1 cellular context compared by ENCODE assay signal in the genomic region with DNA sequence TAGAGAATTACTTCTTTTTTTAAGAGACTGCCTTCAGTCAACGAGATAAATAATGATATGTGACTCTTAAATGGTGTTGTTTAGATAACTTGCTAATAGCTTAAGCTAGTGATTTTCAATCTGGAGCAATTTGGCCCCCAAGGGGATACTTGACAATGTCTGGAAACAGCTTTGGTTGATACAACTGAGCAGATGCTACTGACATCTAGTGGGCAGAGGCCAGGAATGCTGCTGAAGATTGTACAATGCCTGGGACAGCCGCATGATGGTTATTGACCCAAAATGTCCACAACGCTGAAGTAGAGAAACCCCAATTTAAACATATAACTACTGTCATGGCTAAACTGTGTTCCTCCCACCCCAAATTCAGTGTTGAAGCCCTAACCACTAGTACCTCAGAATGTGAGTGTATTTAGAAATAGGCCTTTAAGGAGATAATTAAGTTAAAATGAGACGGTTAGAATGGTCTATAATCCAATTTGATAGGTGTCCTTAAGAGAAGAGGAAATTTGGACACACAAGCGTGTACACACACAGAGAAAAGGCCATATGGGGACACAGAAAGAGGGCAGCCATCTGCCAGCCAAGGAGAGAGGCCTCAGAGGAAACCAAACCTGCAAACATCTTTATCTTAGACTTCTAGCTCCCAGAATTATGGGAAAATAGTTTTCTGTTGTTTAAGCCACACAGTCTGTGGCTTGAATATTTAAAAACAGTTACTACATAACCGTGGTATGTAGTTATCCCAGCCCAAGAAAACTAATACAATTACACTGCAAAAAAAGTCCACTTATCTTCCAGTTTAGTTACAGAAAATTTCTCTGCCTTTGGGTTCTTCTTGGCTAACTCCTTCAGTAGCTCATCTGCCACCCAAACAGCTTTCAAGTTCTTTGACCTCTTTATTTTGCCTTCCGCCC.
TF ChIP-seq lines count a peak whose summit lies in the region.

No MANE protein-coding gene starts in this region.

TF ChIP-seq in HEK293, 187 proteins besides CTCF, POLR2A, EP300 and RAD21 (continued from another document):
- TF ChIP-seq, protein P1, sequence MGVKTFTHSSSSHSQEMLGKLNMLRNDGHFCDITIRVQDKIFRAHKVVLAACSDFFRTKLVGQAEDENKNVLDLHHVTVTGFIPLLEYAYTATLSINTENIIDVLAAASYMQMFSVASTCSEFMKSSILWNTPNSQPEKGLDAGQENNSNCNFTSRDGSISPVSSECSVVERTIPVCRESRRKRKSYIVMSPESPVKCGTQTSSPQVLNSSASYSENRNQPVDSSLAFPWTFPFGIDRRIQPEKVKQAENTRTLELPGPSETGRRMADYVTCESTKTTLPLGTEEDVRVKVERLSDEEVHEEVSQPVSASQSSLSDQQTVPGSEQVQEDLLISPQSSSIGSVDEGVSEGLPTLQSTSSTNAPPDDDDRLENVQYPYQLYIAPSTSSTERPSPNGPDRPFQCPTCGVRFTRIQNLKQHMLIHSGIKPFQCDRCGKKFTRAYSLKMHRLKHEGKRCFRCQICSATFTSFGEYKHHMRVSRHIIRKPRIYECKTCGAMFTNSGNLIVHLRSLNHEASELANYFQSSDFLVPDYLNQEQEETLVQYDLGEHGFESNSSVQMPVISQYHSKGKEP (tag by site-specific recombination; IDR thresholded peaks at IDR 0.05), result 0 out of 2 replicates have a peak, but pooled peaks have one; percentile 4
- peak; percentile 24; the same call in 1 of the 2 replicates for TF ChIP-seq ZBTB17 (tag by site-specific recombination; IDR thresholded peaks at IDR 0.05)
- no peak for TF ChIP-seq GLI2 (tag by site-specific recombination; IDR thresholded peaks at IDR 0.05; ENCODE audit: borderline replicate concordance, low read depth)
- TF ChIP-seq GFI1B (tag by site-specific recombination; IDR thresholded peaks at IDR 0.05), result peak; percentile 83
- peak; percentile 91 for TF ChIP-seq ZNF660 (tag by site-specific recombination; IDR thresholded peaks at IDR 0.05)
- TF ChIP-seq SP7 (tag by site-specific recombination; IDR thresholded peaks at IDR 0.05), result peak; percentile 36; the same call in 1 of the 2 replicates
- TF ChIP-seq ZSCAN30 (tag by site-specific recombination; IDR thresholded peaks at IDR 0.05), result peak; percentile 90; the same call in 1 of the 2 replicates
- TF ChIP-seq ZNF341 (tag by site-specific recombination; IDR thresholded peaks at IDR 0.05; ENCODE audit: low read depth), result 0 out of 2 replicates have a peak, but pooled peaks have one; percentile 22
- TF ChIP-seq BCL11A (tag by site-specific recombination; IDR thresholded peaks at IDR 0.05; ENCODE audit: low read depth), result no peak
- TF ChIP-seq TRIM28 (IDR thresholded peaks at IDR 0.05; ENCODE audit: borderline replicate concordance, low read length), result peak; percentile 53; the same call in 1 of the 2 replicates
- TF ChIP-seq ZNF558 (tag by site-specific recombination; IDR thresholded peaks at IDR 0.05), result 0 out of 2 replicates have a peak, but pooled peaks have one; percentile 10
- 0 out of 2 replicates have a peak, but pooled peaks have one; percentile 82 for TF ChIP-seq ZNF2 (tag by site-specific recombination; IDR thresholded peaks at IDR 0.05)
TF ChIP-seq in HEK293: peak in this region for 13.
